8 cellular contexts compared by ENCODE assay signal in the genomic region with DNA sequence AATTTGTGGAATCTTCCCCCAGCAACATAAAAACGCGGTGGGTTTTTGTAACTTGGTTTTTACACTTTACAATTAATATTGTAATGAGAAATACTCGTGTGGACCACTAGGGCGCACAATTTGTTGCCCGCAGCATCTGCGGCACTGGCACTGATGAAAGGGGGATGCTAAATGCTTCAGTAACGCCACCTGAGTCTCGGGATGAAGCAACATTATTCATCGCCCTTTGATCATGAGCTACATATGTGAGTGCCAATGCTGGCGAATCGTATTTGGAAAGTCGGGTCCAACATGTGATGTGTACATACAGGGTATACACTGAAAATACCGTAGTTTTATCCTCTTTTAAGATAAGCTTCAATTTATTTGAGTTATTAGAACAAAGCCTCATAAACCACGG. TPM values are rescaled to one million over a fixed set of nuclear protein-coding genes. Genes with fewer than 3 reads are reported as not detected.
DNase-seq lines count a peak whose midpoint lies in the region; ATAC-seq and TF ChIP-seq lines count a peak whose summit lies in the region.

No MANE protein-coding gene starts in this region.

- DNase-seq in GM10266 (ENCODE audit: extremely low spot score) (peak; percentile 71), HEK293T (ENCODE audit: extremely low spot score) (peak; percentile 74), NCI-H510A (lab: John Stamatoyannopoulos, UW) (peak; percentile 14), epithelial cell of esophagus (ENCODE audit: low read depth) (peak; percentile 52), osteocyte (ENCODE audit: extremely low spot score, unreplicated experiment) (no peak), middle frontal gyrus (ENCODE audit: extremely low spot score, low spot score) (no peak), DMS114 treated with DMSO at 0.1 percent for 48 hours (lab: John Stamatoyannopoulos, UW; ENCODE audit: unreplicated experiment) (no peak)
- DNase-seq in activated CD8-positive, alpha-beta T cell treated with anti-CD3 and anti-CD28 coated beads, Interleukin-2, amount 10 ng/mL, durations not matched to agents 7 days and 5 days, result peak; percentile 65

- ATAC-seq in activated CD8-positive, alpha-beta T cell treated with anti-CD3 and anti-CD28 coated beads, Interleukin-2, amount 10 ng/mL, durations not matched to agents 7 days and 5 days, result peak; percentile 78

- H3K4me1 Mint-ChIP-seq in activated CD8-positive, alpha-beta T cell treated with anti-CD3 and anti-CD28 coated beads, Interleukin-2, amount 10 ng/mL, durations not matched to agents 7 days and 5 days (ENCODE audit: low read depth), result peaks cover 5% of the 10 kb centered on the region
- H3K4me1 Mint-ChIP-seq in osteocyte (ENCODE audit: unreplicated experiment), result peaks cover 3% of the 10 kb centered on the region

- H3K36me3 Mint-ChIP-seq in activated CD8-positive, alpha-beta T cell treated with anti-CD3 and anti-CD28 coated beads, Interleukin-2, amount 10 ng/mL, durations not matched to agents 7 days and 5 days (ENCODE audit: low read depth), result no peaks in the 10 kb centered on the region
- H3K36me3 Mint-ChIP-seq in osteocyte (ENCODE audit: unreplicated experiment), result no peaks in the 10 kb centered on the region

- peaks cover 5% of the 10 kb centered on the region for H3K27me3 Mint-ChIP-seq in activated CD8-positive, alpha-beta T cell treated with anti-CD3 and anti-CD28 coated beads, Interleukin-2, amount 10 ng/mL, durations not matched to agents 7 days and 5 days (ENCODE audit: low read depth)
- H3K27me3 Mint-ChIP-seq in osteocyte (ENCODE audit: unreplicated experiment), result no peaks in the 10 kb centered on the region

- no peak overlapping the region for H3K4me3 Mint-ChIP-seq in activated CD8-positive, alpha-beta T cell treated with anti-CD3 and anti-CD28 coated beads, Interleukin-2, amount 10 ng/mL, durations not matched to agents 7 days and 5 days
- no peak overlapping the region for H3K4me3 Mint-ChIP-seq in osteocyte (ENCODE audit: unreplicated experiment)

- no peaks in the 10 kb centered on the region for H3K9me3 Mint-ChIP-seq in activated CD8-positive, alpha-beta T cell treated with anti-CD3 and anti-CD28 coated beads, Interleukin-2, amount 10 ng/mL, durations not matched to agents 7 days and 5 days (ENCODE audit: insufficient read depth)
- no peaks in the 10 kb centered on the region for H3K9me3 Mint-ChIP-seq in osteocyte (ENCODE audit: unreplicated experiment)

- CTCF ChIA-PET in HEK293T (lab: Yijun Ruan, JAX), result interaction anchor here (0.6 to 2.1 kb wide), 16 partner anchors 9 to 245 kb away, joined by 3 to 17 read pairs (median 4); no protein-coding TSS in a partner anchor
- CTCF ChIA-PET in activated CD8-positive, alpha-beta T cell treated with anti-CD3 and anti-CD28 coated beads, Interleukin-2, amount 10 ng/mL, durations not matched to agents 7 days and 5 days (lab: Charles Lee), result interaction anchor here (0.7 to 9.7 kb wide), 33 partner anchors 10 to 261 kb away, joined by 3 to 102 read pairs (median 4); a partner anchor contains a TSS

- TF ChIP-seq CTCF in GM10266 (IDR thresholded peaks at IDR 0.05; ENCODE audit: control insufficient read depth, insufficient read depth, low read depth, missing control alignments) (peak; percentile 60), epithelial cell of esophagus (IDR thresholded peaks at IDR 0.05; ENCODE audit: insufficient read depth, low read depth, low read length, missing control alignments) (peak; percentile 47), osteocyte (IDR thresholded peaks at IDR 0.05) (peak; percentile 62)

- POLR2A ChIA-PET in HEK293T (lab: Yijun Ruan, JAX), result interaction anchor here (0.9 to 1.9 kb wide), 4 partner anchors 33 to 241 kb away, joined by 3 to 7 read pairs (median 4); a partner anchor contains a TSS
- POLR2A ChIA-PET in activated CD8-positive, alpha-beta T cell treated with anti-CD3 and anti-CD28 coated beads, Interleukin-2, amount 10 ng/mL, durations not matched to agents 7 days and 5 days (lab: Charles Lee), result interaction anchor here (1.1 kb wide), 1 partner anchor 34 kb away, joined by 3 read pairs; a partner anchor contains a TSS

- H3K27ac Mint-ChIP-seq in activated CD8-positive, alpha-beta T cell treated with anti-CD3 and anti-CD28 coated beads, Interleukin-2, amount 10 ng/mL, durations not matched to agents 7 days and 5 days, result no peak overlapping the region
- no peak overlapping the region for H3K27ac Mint-ChIP-seq in osteocyte (ENCODE audit: unreplicated experiment)

- no peak overlapping the region for H3K4me3 ChIP-seq in epithelial cell of esophagus (ENCODE audit: low read length)

TF ChIP-seq in HEK293T, 16 proteins besides CTCF, POLR2A, EP300 and RAD21:
- TF ChIP-seq SP1 (IDR thresholded peaks at IDR 0.05) (no peak), L3MBTL2 (conservative IDR thresholded peaks at IDR 0.05) (no peak), LEF1 (IDR thresholded peaks at IDR 0.05; ENCODE audit: borderline replicate concordance) (no peak), FOXM1 (IDR thresholded peaks at IDR 0.05; ENCODE audit: borderline replicate concordance) (no peak), ZNF384 (IDR thresholded peaks at IDR 0.05) (no peak), ARNT (IDR thresholded peaks at IDR 0.05) (no peak), NFRKB (IDR thresholded peaks at IDR 0.05) (no peak), BHLHE40 (IDR thresholded peaks at IDR 0.05; ENCODE audit: borderline replicate concordance) (no peak), ELF4 (IDR thresholded peaks at IDR 0.05) (no peak), FOXA1 (IDR thresholded peaks at IDR 0.05) (no peak), SUZ12 (IDR thresholded peaks at IDR 0.05) (no peak), FOXK2 (IDR thresholded peaks at IDR 0.05) (no peak), TARDBP (IDR thresholded peaks at IDR 0.05) (no peak), CTBP1 (IDR thresholded peaks at IDR 0.05; ENCODE audit: borderline replicate concordance) (no peak), HDGF (IDR thresholded peaks at IDR 0.05; ENCODE audit: borderline replicate concordance) (no peak)
- TF ChIP-seq, protein P1, sequence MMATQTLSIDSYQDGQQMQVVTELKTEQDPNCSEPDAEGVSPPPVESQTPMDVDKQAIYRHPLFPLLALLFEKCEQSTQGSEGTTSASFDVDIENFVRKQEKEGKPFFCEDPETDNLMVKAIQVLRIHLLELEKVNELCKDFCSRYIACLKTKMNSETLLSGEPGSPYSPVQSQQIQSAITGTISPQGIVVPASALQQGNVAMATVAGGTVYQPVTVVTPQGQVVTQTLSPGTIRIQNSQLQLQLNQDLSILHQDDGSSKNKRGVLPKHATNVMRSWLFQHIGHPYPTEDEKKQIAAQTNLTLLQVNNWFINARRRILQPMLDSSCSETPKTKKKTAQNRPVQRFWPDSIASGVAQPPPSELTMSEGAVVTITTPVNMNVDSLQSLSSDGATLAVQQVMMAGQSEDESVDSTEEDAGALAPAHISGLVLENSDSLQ (IDR thresholded peaks at IDR 0.05), result no peak

RNA-seq across cellular contexts. Expression of a gene that starts 34.2 kb away (rescaled TPM):
- total RNA-seq in activated CD8-positive, alpha-beta T cell treated with anti-CD3 and anti-CD28 coated beads, Interleukin-2, amount 10 ng/mL, durations not matched to agents 7 days and 5 days, result 10 to 100 TPM; 31.3 to 33.6 TPM
- 27.4 and 27.6 TPM in 2 replicates for total RNA-seq in osteocyte

Comparison
In these comparisons a context has a peak if more than half of its experiments do, and no peak if none do; other contexts are left out.
1. DNase-seq: peak in GM10266 (single experiment), HEK293T (single experiment), NCI-H510A (single experiment), activated CD8-positive, alpha-beta T cell treated with anti-CD3 and anti-CD28 coated beads, Interleukin-2, amount 10 ng/mL, durations not matched to agents 7 days and 5 days (single experiment) and epithelial cell of esophagus (single experiment); none in osteocyte (single experiment), middle frontal gyrus (single experiment) and DMS114 treated with DMSO at 0.1 percent for 48 hours (single experiment).
2. Peak in every context shown above with its lines, with median percentiles within 50 percentile points of each other: CTCF ChIP-seq.